Comparison of ENCODE assay signal across 1 cellular context in genomic region chr15:78564743-78565096, GRCh38.
TF ChIP-seq lines count a peak whose summit lies in the region.

No MANE protein-coding gene starts in this region.

TF ChIP-seq in A549, 52 proteins besides CTCF, POLR2A, EP300 and RAD21:
- no peak for TF ChIP-seq CHD4 (IDR thresholded peaks at IDR 0.05; ENCODE audit: borderline replicate concordance)
- no peak for TF ChIP-seq RFX5 (IDR thresholded peaks at IDR 0.05)
- no peak for TF ChIP-seq SMC3 (IDR thresholded peaks at IDR 0.05)
- TF ChIP-seq JUN (IDR thresholded peaks at IDR 0.05) = no peak
- TF ChIP-seq HES2 (IDR thresholded peaks at IDR 0.05) = no peak
- TF ChIP-seq MYC (IDR thresholded peaks at IDR 0.05; ENCODE audit: borderline replicate concordance, low read length) = no peak
- no peak for TF ChIP-seq HOXB13 (CRISPR knock-in tag; IDR thresholded peaks at IDR 0.05; ENCODE audit: low read depth)
- TF ChIP-seq ATOH8 (CRISPR knock-in tag; IDR thresholded peaks at IDR 0.05; ENCODE audit: low read depth) = no peak
- no peak for TF ChIP-seq EHMT2 (IDR thresholded peaks at IDR 0.05; ENCODE audit: low read depth)
